Comparison of ENCODE assay signal across 8 cellular contexts in the genomic region with DNA sequence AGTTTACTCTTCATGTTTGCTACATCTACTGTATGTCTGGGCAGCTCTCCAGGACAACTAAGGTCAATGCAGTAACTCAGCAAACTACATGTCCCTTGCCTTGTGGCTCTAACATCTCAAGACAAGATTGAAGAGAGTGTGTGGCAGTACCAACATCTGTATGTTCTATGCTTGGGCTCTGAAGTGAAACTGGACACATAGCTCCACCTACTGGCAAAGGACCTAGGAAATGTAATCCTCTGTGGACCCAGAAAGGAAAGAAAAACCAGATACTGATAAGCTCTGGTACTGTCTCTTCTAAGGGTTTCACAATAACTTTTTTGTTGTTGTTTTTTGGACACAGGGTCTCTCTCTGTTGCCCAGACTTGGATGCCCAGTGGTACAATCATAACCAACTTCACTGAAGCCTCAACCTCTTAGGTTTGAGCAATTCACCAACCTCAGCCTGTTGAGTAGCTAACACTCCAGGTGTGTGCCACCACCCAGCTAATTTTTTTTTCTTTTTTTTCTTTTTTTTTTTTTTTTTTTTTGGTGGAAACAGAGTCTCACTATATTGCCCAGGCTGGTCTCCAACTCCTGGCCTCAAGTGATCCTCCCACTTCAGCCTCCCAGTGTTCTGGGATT.
A peak's percentile ranks its signal among the peaks of the same experiment; 100 is the strongest.
DNase-seq lines count a peak whose midpoint lies in the region; ATAC-seq and TF ChIP-seq lines count a peak whose summit lies in the region.

No MANE protein-coding gene starts in this region.

- H3K27me3 ChIP-seq in WERI-Rb-1 (ENCODE audit: insufficient read depth, low read depth, severe bottlenecking) (no peaks in the 10 kb centered on the region), dorsolateral prefrontal cortex (no peaks in the 10 kb centered on the region)

- peak; percentile 75 for TF ChIP-seq CTCF in C4-2B (conservative IDR thresholded peaks at IDR 0.05)
- TF ChIP-seq CTCF in WERI-Rb-1 (IDR thresholded peaks at IDR 0.05; ENCODE audit: low read depth, low read length) = peak; percentile 79
- TF ChIP-seq CTCF in dorsolateral prefrontal cortex (IDR thresholded peaks at IDR 0.05 in 54 of 56, conservative IDR thresholded peaks at IDR 0.05 in 2 of 56; ENCODE audit: low read depth in 1 of 56, partially characterized antibody in 56 of 56) = peak; percentile 33 to 85 (median 74)

- H3K4me3 ChIP-seq in WERI-Rb-1 (ENCODE audit: low read depth, low read length) (no peak overlapping the region), dorsolateral prefrontal cortex (no peak overlapping the region)

- ATAC-seq in GM18861 (IDR thresholded peaks at IDR 0.05; ENCODE audit: unreplicated experiment) (peak; percentile 96), HG02981 (IDR thresholded peaks at IDR 0.05; ENCODE audit: unreplicated experiment) (peak; percentile 90)

- intact Hi-C loops in dorsolateral prefrontal cortex (cut with DNase I) = loop anchor here (1.0 to 10.0 kb wide), 4 partner anchors 93 to 1160 kb away; no protein-coding TSS in a partner anchor

- no peaks in the 10 kb centered on the region for H3K36me3 ChIP-seq in WERI-Rb-1

- H3K9me3 ChIP-seq in WERI-Rb-1 (ENCODE audit: severe bottlenecking) = no peaks in the 10 kb centered on the region

- peak; percentile 59 to 63 for DNase-seq in NCI-H2081 (lab: John Stamatoyannopoulos, UW)
- peak; percentile 57 for DNase-seq in WERI-Rb-1
- peak in 4 of 10 donors; percentile 11 to 72 (median 36) for DNase-seq in dorsolateral prefrontal cortex
- DNase-seq in lung microvascular endothelial cell (ENCODE audit: low read depth in 2 of 2) = peak; percentile 80 to 81
- DNase-seq in stimulated activated naive CD4-positive, alpha-beta T cell treated with Interleukin-2 at 50 U/mL for 16 hours (lab: John Stamatoyannopoulos, UW) = peak; percentile 6

- H3K27ac ChIP-seq in C4-2B = no peak overlapping the region
- H3K27ac ChIP-seq in WERI-Rb-1 = no peak overlapping the region
- H3K27ac ChIP-seq in dorsolateral prefrontal cortex = no peak overlapping the region
